Comparison of ENCODE assay signal across 36 cellular contexts in genomic region chr10:122749886-122750285, GRCh38. TPM values are rescaled to one million over a fixed set of nuclear protein-coding genes. Genes with fewer than 3 reads are reported as not detected.
"Had no signal": no experiment of that assay in that cellular context is flagged by ENCODE, and none has a peak within 500 bp of the region (broad histone marks: within the 10 kb centered on the region; RNA-seq: fewer than 3 reads in every experiment).

No MANE protein-coding gene starts in this region.

- ATAC-seq: Panc1, Right ventricle myocardium inferior, SK-N-SH treated with all-trans-retinoic acid at 6 μM for 48 hours had no signal

- DNase-seq: Karpas-422, KBM-7, MM.1S, MV-4-11, NCI-H1092, NCI-H1105, NCI-H1417 treated with DMSO at 0.1 percent for 48 hours, NCI-H1436 treated with DMSO at 0.1 percent for 48 hours, NCI-H1694 treated with DMSO at 0.1 percent for 48 hours, NCI-H187 treated with DMSO at 0.1 percent for 48 hours, NCI-H2029, NCI-H2081, NCI-H2171 treated with DMSO at 0.1 percent for 48 hours, NCI-H2227 treated with DMSO at 0.1 percent for 48 hours, NCI-H345, NCI-H446, NCI-H510A treated with DMSO at 0.1 percent for 48 hours, NCI-H524 treated with DMSO at 0.1 percent for 48 hours, NCI-H526 treated with DMSO at 0.1 percent for 48 hours, NCI-H774, PC-9, SHP77, SIG-M5, SJCRH30 had no signal

- H2AFZ ChIP-seq: PC-9 had no signal

- H3K9me3 ChIP-seq: SJCRH30 had no signal

- H3K9ac ChIP-seq: KMS-11 had no signal

- H3K4me3 ChIP-seq: PC-9, SJCRH30, SK-N-MC had no signal

- H3K4me1 ChIP-seq: SJCRH30 had no signal

- H3K27ac ChIP-seq: KMS-11, PC-9, RWPE1, SJCRH30, SK-N-MC had no signal

- H3K27me3 ChIP-seq: SJCRH30 had no signal

- H3K36me3 ChIP-seq: SJCRH30 had no signal

- H3K4me2 ChIP-seq: KMS-11, PC-9 had no signal

RNA-seq across cellular contexts. Expression of gene C10orf120, which starts 50.2 kb away (rescaled TPM):
- total RNA-seq: LHCN-M2, MCF 10A, NCI-H460, OCI-LY7, PC-9, Right ventricle myocardium inferior, RPMI7951, SJCRH30, SK-MEL-5 had no signal
